In the genomic region with DNA sequence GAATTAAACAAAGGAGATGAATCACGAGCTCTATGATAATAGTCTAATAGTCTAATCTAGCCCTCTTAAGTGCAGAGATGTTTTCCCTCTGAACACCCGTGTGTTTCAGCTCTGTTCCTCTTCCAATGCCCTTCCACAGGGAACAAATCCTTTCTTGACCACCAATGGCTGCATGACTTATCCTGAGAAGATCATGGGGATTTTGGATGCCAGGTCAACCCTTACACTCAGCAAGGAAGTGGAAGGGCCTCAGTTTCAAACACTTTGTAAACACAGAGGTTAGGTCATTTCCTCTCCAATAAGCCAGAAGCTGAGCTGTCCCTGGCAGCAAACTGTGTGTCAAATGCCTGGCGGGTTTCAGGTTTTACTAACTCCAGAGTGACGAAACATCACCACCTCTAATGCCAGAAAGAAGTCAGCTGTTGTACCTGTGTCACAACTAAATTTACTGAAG, we compare ENCODE assay signal across 8 cellular contexts.
DNase-seq lines count a peak whose midpoint lies in the region; ATAC-seq lines count a peak whose summit lies in the region.

No MANE protein-coding gene starts in this region.

- DNase-seq in activated CD4-positive, alpha-beta T cell treated with anti-CD3 and anti-CD28 coated beads, Interleukin-2, amount 10 ng/mL, durations not matched to agents 24 days and 14 days, result peak; percentile 77
- no peak for DNase-seq in activated CD4-positive, alpha-beta T cell treated with anti-CD3 and anti-CD28 coated beads, Interleukin-2, amount 50 U/mL, for 1 hour
- DNase-seq in UCSD-AML1 (lab: John Stamatoyannopoulos, UW; ENCODE audit: unreplicated experiment) (peak; percentile 35), Right ventricle myocardium inferior (ENCODE audit: missing footprints) (no peak), smooth muscle cell of the brain vasculature (ENCODE audit: low read depth, low spot score) (peak; percentile 53), DMS 273 (lab: John Stamatoyannopoulos, UW; ENCODE audit: unreplicated experiment) (no peak), DMS 273 treated with DMSO at 0.1 percent for 48 hours (lab: John Stamatoyannopoulos, UW) (no peak)

- intact Hi-C loops in activated CD4-positive, alpha-beta T cell treated with anti-CD3 and anti-CD28 coated beads, Interleukin-2, amount 10 ng/mL, durations not matched to agents 24 days and 14 days (cut with micrococcal nuclease), result no loop called here
- intact Hi-C loops in Right ventricle myocardium inferior (cut with DNase I), result no loop called here

- no peaks in the 10 kb centered on the region for H3K9me3 Mint-ChIP-seq in activated CD4-positive, alpha-beta T cell treated with anti-CD3 and anti-CD28 coated beads, Interleukin-2, amount 10 ng/mL, durations not matched to agents 24 days and 14 days

- H3K4me3 Mint-ChIP-seq in activated CD4-positive, alpha-beta T cell treated with anti-CD3 and anti-CD28 coated beads, Interleukin-2, amount 10 ng/mL, durations not matched to agents 24 days and 14 days, result no peak overlapping the region

- H3K27me3 Mint-ChIP-seq in activated CD4-positive, alpha-beta T cell treated with anti-CD3 and anti-CD28 coated beads, Interleukin-2, amount 10 ng/mL, durations not matched to agents 24 days and 14 days, result no peaks in the 10 kb centered on the region

- peaks cover 2% of the 10 kb centered on the region for H3K36me3 Mint-ChIP-seq in activated CD4-positive, alpha-beta T cell treated with anti-CD3 and anti-CD28 coated beads, Interleukin-2, amount 10 ng/mL, durations not matched to agents 24 days and 14 days (ENCODE audit: low read depth)

- peak; percentile 94 for ATAC-seq in Right ventricle myocardium inferior
- no peak for ATAC-seq in GM18873 (IDR thresholded peaks at IDR 0.05; ENCODE audit: low FRiP score, unreplicated experiment)

- peaks cover 7% of the 10 kb centered on the region for H3K4me1 Mint-ChIP-seq in activated CD4-positive, alpha-beta T cell treated with anti-CD3 and anti-CD28 coated beads, Interleukin-2, amount 10 ng/mL, durations not matched to agents 24 days and 14 days

- H3K27ac Mint-ChIP-seq in activated CD4-positive, alpha-beta T cell treated with anti-CD3 and anti-CD28 coated beads, Interleukin-2, amount 10 ng/mL, durations not matched to agents 24 days and 14 days, result peak overlapping the region; percentile 69

Comparison
In these comparisons a context has a peak if more than half of its experiments do, and no peak if none do; other contexts are left out.
1. DNase-seq: peak in activated CD4-positive, alpha-beta T cell treated with anti-CD3 and anti-CD28 coated beads, Interleukin-2, amount 10 ng/mL, durations not matched to agents 24 days and 14 days (single experiment), UCSD-AML1 (single experiment) and smooth muscle cell of the brain vasculature (single experiment); none in activated CD4-positive, alpha-beta T cell treated with anti-CD3 and anti-CD28 coated beads, Interleukin-2, amount 50 U/mL, for 1 hour (single experiment), Right ventricle myocardium inferior (single experiment), DMS 273 (single experiment) and DMS 273 treated with DMSO at 0.1 percent for 48 hours (single experiment).